18 cellular contexts compared by ENCODE assay signal in the genomic region with DNA sequence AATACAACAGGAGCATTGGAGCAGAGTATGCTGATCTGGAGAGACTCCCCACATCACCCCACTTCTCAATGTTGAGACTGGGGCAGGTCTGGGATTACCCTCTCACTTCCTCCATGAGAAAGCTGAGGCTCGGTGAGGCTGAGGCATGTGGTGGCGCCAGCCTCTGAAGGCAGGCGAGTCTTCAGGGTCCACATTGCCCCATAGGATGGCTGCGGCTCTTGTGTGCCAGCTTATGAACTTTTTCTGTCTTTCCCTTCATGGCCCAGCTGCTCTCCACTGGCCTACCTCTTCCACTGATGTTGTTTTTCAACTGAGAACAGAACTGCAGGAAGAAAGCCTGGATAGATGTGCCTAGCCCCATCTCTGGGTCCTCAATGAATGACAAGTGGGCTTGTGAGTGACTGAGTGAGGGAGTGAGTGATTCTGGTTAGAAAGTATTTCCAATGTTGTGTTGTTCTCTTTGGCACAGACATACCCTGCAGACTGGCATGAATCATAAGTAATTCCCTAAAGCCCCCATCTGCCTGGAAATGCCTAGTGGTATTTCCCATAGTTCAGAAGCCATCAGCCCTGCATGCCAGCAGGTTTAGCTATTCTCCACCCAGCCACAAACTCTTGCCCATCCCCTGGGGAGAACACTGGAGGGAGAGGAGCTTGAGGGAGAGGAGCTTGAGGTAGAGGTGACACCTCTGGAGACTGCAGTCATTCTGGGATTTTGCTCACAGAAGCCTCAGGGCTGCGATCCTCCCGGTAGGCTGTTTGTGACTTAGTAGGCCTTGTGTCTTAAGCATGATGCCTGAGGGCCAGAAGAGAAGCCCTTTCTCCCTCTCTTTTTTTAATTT. TPM values are rescaled to one million over a fixed set of nuclear protein-coding genes. Genes with fewer than 3 reads are reported as not detected.
DNase-seq lines count a peak whose midpoint lies in the region; ATAC-seq and TF ChIP-seq lines count a peak whose summit lies in the region.
"Had no signal": no experiment of that assay in that cellular context is flagged by ENCODE, and none has a peak within 500 bp of the region (broad histone marks: within the 10 kb centered on the region; RNA-seq: fewer than 3 reads in every experiment).

No MANE protein-coding gene starts in this region.

- intact Hi-C loops in PC-9 (cut with micrococcal nuclease; ENCODE audit: unreplicated experiment): loop anchor here (1.0 kb wide), 2 partner anchors 10 to 35 kb away; no protein-coding TSS in a partner anchor
- intact Hi-C loops in psoas muscle (cut with DNase I): no loop called here

- H2BK15ac ChIP-seq in neuronal stem cell (ENCODE audit: low read length): peak overlapping the region; percentile 38

- DNase-seq in BJ (ENCODE audit: low read depth) (peak; percentile 31), PC-9 (peak; percentile 90 to 93), dermis blood vessel endothelial cell (peak; percentile 26), neuronal stem cell (ENCODE audit: low spot score) (no peak), psoas muscle (no peak), T-helper 9 cell (no peak), NCI-H1092 treated with DMSO at 0.1 percent for 48 hours (lab: John Stamatoyannopoulos, UW) (no peak), GM13977 (ENCODE audit: low spot score) (no peak)
- DNase-seq: body of pancreas; GDM1; kidney; NCI-H1417 treated with DMSO at 0.1 percent for 48 hours; NCI-H526; nephron progenitor cell; Right ventricle myocardium superior; stimulated activated CD4-positive, alpha-beta T cell treated with anti-CD3 and anti-CD28 coated beads, Interleukin-12 subunit alpha, Interleukin-12 subunit beta, amount 100 ng/mL, for 4 hours had no signal

- H3K27me3 ChIP-seq in BJ (ENCODE audit: control insufficient read depth, insufficient read depth, low read length) (no peaks in the 10 kb centered on the region), PC-9 (ENCODE audit: insufficient read depth, low read depth) (no peaks in the 10 kb centered on the region), neuronal stem cell (ENCODE audit: control insufficient read depth in 3 of 3, insufficient read depth in 3 of 3, low read depth in 1 of 3, low read length in 3 of 3) (no peaks in the 10 kb centered on the region), psoas muscle (ENCODE audit: insufficient read depth in 3 of 3, low read length in 2 of 3) (no peaks in the 10 kb centered on the region)
- H3K27me3 ChIP-seq: body of pancreas, esophagus muscularis mucosa had no signal

- CTCF ChIA-PET in BJ (lab: Yijun Ruan, JAX): interaction anchor here (1.5 kb wide), 1 partner anchor 8 kb away, joined by 5 read pairs; no protein-coding TSS in a partner anchor
- CTCF ChIA-PET in PC-9 (lab: Charles Lee): interaction anchor here (0.6 to 1.4 kb wide), 3 partner anchors 12 to 58 kb away, joined by 3 to 4 read pairs (median 4); no protein-coding TSS in a partner anchor

- BruUV-seq in PC-9 (replicated peaks; lab: Mats Ljungman, UMichigan): TSS peak; percentile 81

- POLR2A ChIA-PET in BJ (lab: Charles Lee) (interaction anchor here (1.4 kb wide), 1 partner anchor 47 kb away, joined by 3 read pairs; no protein-coding TSS in a partner anchor), PC-9 (lab: Charles Lee; ENCODE audit: unreplicated experiment) (interaction anchor here (0.5 to 2.6 kb wide), 18 partner anchors 9 to 744 kb away, joined by 3 to 56 read pairs (median 4); a partner anchor contains a TSS)

- H3K27ac ChIP-seq in PC-9 (peak overlapping the region; percentile 98), neuronal stem cell (replicated peaks; ENCODE audit: low read length) (no peak overlapping the region), psoas muscle (no peak overlapping the region)
- H3K27ac ChIP-seq: BLaER1, body of pancreas, esophagus muscularis mucosa had no signal

- H2AFZ ChIP-seq in PC-9: no peak overlapping the region
- no peak overlapping the region for H2AFZ ChIP-seq in neuronal stem cell (ENCODE audit: low read length)

- no peak for ATAC-seq in psoas muscle
- ATAC-seq: body of pancreas had no signal

- no peak overlapping the region for H3K4ac ChIP-seq in neuronal stem cell (ENCODE audit: low read length)

- H3K4me1 ChIP-seq in PC-9 (replicated peaks; ENCODE audit: insufficient read depth) (peaks cover 80% of the 10 kb centered on the region), neuronal stem cell (ENCODE audit: control insufficient read depth in 2 of 2, insufficient read depth in 1 of 2, low read depth in 1 of 2, low read length in 2 of 2) (peaks cover 9 to 22% of the 10 kb centered on the region in 2 donors), psoas muscle (peaks cover 32% of the 10 kb centered on the region)
- H3K4me1 ChIP-seq: BLaER1 had no signal

- H3K23ac ChIP-seq in neuronal stem cell (ENCODE audit: low read depth, low read length, poor library complexity): no peak overlapping the region

- H3K9me2 ChIP-seq in PC-9 (ENCODE audit: insufficient read depth): no peaks in the 10 kb centered on the region; the same call in 1 of the 2 replicates

- no peak overlapping the region for H4K91ac ChIP-seq in neuronal stem cell (ENCODE audit: low read depth, low read length, poor library complexity)

- peaks cover 32% of the 10 kb centered on the region for H3K79me2 ChIP-seq in PC-9 (ENCODE audit: low read depth)

- no peaks in the 10 kb centered on the region for H4K20me1 ChIP-seq in PC-9 (ENCODE audit: insufficient read depth)
- H4K20me1 ChIP-seq: BLaER1 had no signal

- H3K79me1 ChIP-seq in neuronal stem cell (ENCODE audit: low read depth, low read length): no peaks in the 10 kb centered on the region

- no peak overlapping the region for H2AK5ac ChIP-seq in neuronal stem cell (ENCODE audit: low read depth, low read length)

- H3F3A ChIP-seq in PC-9 (ENCODE audit: insufficient read depth, low read depth): peaks cover 65% of the 10 kb centered on the region

- H4K8ac ChIP-seq in neuronal stem cell (ENCODE audit: low read depth, low read length): no peak overlapping the region

- no peak overlapping the region for H2BK5ac ChIP-seq in neuronal stem cell (ENCODE audit: low read length)

- H3K4me3 ChIP-seq in BJ (ENCODE audit: low read depth, low read length) (no peak overlapping the region), PC-9 (no peak overlapping the region), neuronal stem cell (ENCODE audit: low read length in 2 of 2) (no peak overlapping the region), psoas muscle (no peak overlapping the region)
- H3K4me3 ChIP-seq: BLaER1, body of pancreas, esophagus muscularis mucosa had no signal

- no CpG with 5 or more reads among the region's 6 CpGs for WGBS in neuronal stem cell (ENCODE audit: extremely low coverage in 2 of 2, insufficient read length in 2 of 2, insufficient replicate concordance in 1 of 2), 2 donors
- 95 to 98% (median 97%) methylated on average over 6 of the region's 6 CpGs for WGBS in psoas muscle, 3 donors

- H3K9me3 ChIP-seq in PC-9 (ENCODE audit: insufficient read depth, low read depth): no peaks in the 10 kb centered on the region
- H3K9me3 ChIP-seq in neuronal stem cell (replicated peaks in 1 of 2; ENCODE audit: control insufficient read depth in 2 of 2, insufficient read depth in 1 of 2, low read depth in 1 of 2, low read length in 2 of 2): no peaks in the 10 kb centered on the region
- no peaks in the 10 kb centered on the region for H3K9me3 ChIP-seq in psoas muscle
- H3K9me3 ChIP-seq: BLaER1, body of pancreas, esophagus muscularis mucosa had no signal

- H2BK120ac ChIP-seq in neuronal stem cell (ENCODE audit: low read depth, low read length): peak overlapping the region; percentile 52

- H3K9ac ChIP-seq in neuronal stem cell (ENCODE audit: low read depth, low read length, poor library complexity): no peak overlapping the region
- H3K9ac ChIP-seq: BLaER1 had no signal

- H3K36me3 ChIP-seq in BJ (ENCODE audit: control insufficient read depth, insufficient read depth, low read length): no peaks in the 10 kb centered on the region
- no peaks in the 10 kb centered on the region for H3K36me3 ChIP-seq in PC-9 (ENCODE audit: low read depth)
- no peaks in the 10 kb centered on the region for H3K36me3 ChIP-seq in neuronal stem cell (replicated peaks in 1 of 2; ENCODE audit: control insufficient read depth in 2 of 2, insufficient read depth in 2 of 2, low read length in 2 of 2)
- no peaks in the 10 kb centered on the region for H3K36me3 ChIP-seq in psoas muscle (ENCODE audit: insufficient read depth in 1 of 2, low read depth in 1 of 2)
- H3K36me3 ChIP-seq: BLaER1, esophagus muscularis mucosa had no signal

- peak overlapping the region; percentile 86 for H2BK12ac ChIP-seq in neuronal stem cell (ENCODE audit: low read length)

- TF ChIP-seq CTCF in BJ (IDR thresholded peaks at IDR 0.05; ENCODE audit: insufficient read depth, low read depth, low read length) (no peak), PC-9 (conservative IDR thresholded peaks at IDR 0.05) (no peak), psoas muscle (IDR thresholded peaks at IDR 0.05) (no peak), GM13977 (IDR thresholded peaks at IDR 0.05; ENCODE audit: extremely low read depth, insufficient read depth, missing control alignments) (no peak)

- peak overlapping the region; percentile 42 for H3K18ac ChIP-seq in neuronal stem cell (ENCODE audit: low read length)

- H3K4me2 ChIP-seq in PC-9 (peak overlapping the region; percentile 65), neuronal stem cell (ENCODE audit: insufficient read depth, low read length, poor library complexity, severe bottlenecking) (no peak overlapping the region)
- H3K4me2 ChIP-seq: BLaER1 had no signal

- in situ Hi-C loops in GM13977 (cut with MboI; ENCODE audit: low pct_unique_long_range_greater_than_20kb, low sequenced_read_pairs, unreplicated experiment): no loop called here

- no peak overlapping the region for H3K14ac ChIP-seq in neuronal stem cell (ENCODE audit: low read length)

RNA-seq across cellular contexts. Expression of a gene that starts 56.9 kb away (rescaled TPM):
- 122 and 199 TPM in 2 replicates for polyA plus RNA-seq in BJ (2011; rRNA removed)
- 180 and 200 TPM in 2 replicates for polyA minus RNA-seq in BJ (2011; rRNA and poly(A)+ RNA removed)
- total RNA-seq in PC-9 (2021): 147 and 221 TPM in 2 replicates
- total RNA-seq in dermis blood vessel endothelial cell: 104 and 130 TPM in 2 replicates
- 61.7 TPM for polyA plus RNA-seq in neuronal stem cell (2013, experiment 1 of 2)
- 60.5 TPM for polyA plus RNA-seq in neuronal stem cell (2013, experiment 2 of 2)
- 10 to 100 TPM; 16.5 to 36.6 (median 29.6) TPM for total RNA-seq in psoas muscle
- polyA plus RNA-seq in psoas muscle: 1 to 10 TPM; 4.0 to 6.1 (median 5.1) TPM

Comparison
In these comparisons a context has a peak if more than half of its experiments do, and no peak if none do; other contexts are left out.
1. DNase-seq: peak in BJ (single experiment), PC-9 (2 of 2) and dermis blood vessel endothelial cell (single experiment); none in neuronal stem cell (single experiment), psoas muscle (0 of 2), T-helper 9 cell (single experiment), NCI-H1092 treated with DMSO at 0.1 percent for 48 hours (single experiment) and GM13977 (single experiment).